Comparison of ENCODE assay signal across 1 cellular context in genomic region chr15:40441736-40442531, GRCh38.
TF ChIP-seq lines count a peak whose summit lies in the region.

No MANE protein-coding gene starts in this region.

TF ChIP-seq in K562, 482 proteins besides CTCF, POLR2A, EP300 and RAD21 (continued from another document):
- no peak for TF ChIP-seq ZNF512 (tag; IDR thresholded peaks at IDR 0.05)
- 0 out of 2 replicates have a peak, but pooled peaks have one; percentile 36 for TF ChIP-seq ZNF12 (CRISPR knock-in tag; IDR thresholded peaks at IDR 0.05)
- TF ChIP-seq MEF2A (IDR thresholded peaks at IDR 0.05; ENCODE audit: control insufficient read depth, low read depth, low read length): no peak
- no peak for TF ChIP-seq CBFB (CRISPR knock-in tag; IDR thresholded peaks at IDR 0.05)
- no peak for TF ChIP-seq ZFP36 (IDR thresholded peaks at IDR 0.05; ENCODE audit: low read depth, low read length, partially characterized antibody)
- no peak for TF ChIP-seq EWSR1 (IDR thresholded peaks at IDR 0.05; ENCODE audit: borderline replicate concordance, low read depth, partially characterized antibody)
- no peak for TF ChIP-seq SMAD2 (IDR thresholded peaks at IDR 0.05; ENCODE audit: low read depth, low read length)
- TF ChIP-seq SRSF9 (IDR thresholded peaks at IDR 0.05; ENCODE audit: borderline replicate concordance, low read depth, low read length): no peak
- TF ChIP-seq NFE2 (IDR thresholded peaks at IDR 0.05; ENCODE audit: low read depth): no peak
- no peak for TF ChIP-seq ZNF717 (CRISPR knock-in tag; IDR thresholded peaks at IDR 0.05)
- TF ChIP-seq ETV5 (CRISPR knock-in tag; IDR thresholded peaks at IDR 0.05; ENCODE audit: low read depth): 0 out of 2 replicates have a peak, but pooled peaks have one; percentile 26
- TF ChIP-seq E2F5 (CRISPR knock-in tag; IDR thresholded peaks at IDR 0.05): no peak
